Comparison of ENCODE assay signal across 8 cellular contexts in genomic region chr9:36151306-36152210, GRCh38.
DNase-seq lines count a peak whose midpoint lies in the region; ATAC-seq and TF ChIP-seq lines count a peak whose summit lies in the region.

No MANE protein-coding gene starts in this region.

- POLR2A ChIA-PET in RWPE1 (lab: Yijun Ruan, JAX; ENCODE audit: low non-redundant PET), result no interaction called here

- TF ChIP-seq CTCF in RWPE1 (conservative IDR thresholded peaks at IDR 0.05; ENCODE audit: low read depth), result no peak

- DNase-seq in RWPE1 (ENCODE audit: low spot score) (no peak), NCI-H774 (lab: John Stamatoyannopoulos, UW) (no peak), AG08395 (ENCODE audit: low spot score) (no peak)
- DNase-seq in activated gamma-delta T cell treated with anti-CD3 and anti-CD28 coated beads, Interleukin-2, amount 50 U/mL, for 16 hours (ENCODE audit: low read depth), result peak; percentile 88
- DNase-seq in stimulated activated CD8-positive, alpha-beta memory T cell treated with anti-CD3 and anti-CD28 coated beads, Interleukin-12 subunit alpha, Interleukin-12 subunit beta, amount 100 ng/mL, for 4 hours (ENCODE audit: low read depth), result peak; percentile 80

- peak; percentile 72 for ATAC-seq in HG03025 (IDR thresholded peaks at IDR 0.05; ENCODE audit: low FRiP score, unreplicated experiment)

- TF ChIP-seq POLR2A in GM18526 (IDR thresholded peaks at IDR 0.05; ENCODE audit: extremely low read depth, insufficient read length), result peak; percentile 57

- peak overlapping the region; percentile 37 for H3K27ac ChIP-seq in RWPE1
- H3K27ac ChIP-seq in layer of hippocampus (ENCODE audit: low read depth, low read length), result peak overlapping the region; percentile 3

- CTCF ChIA-PET in RWPE1 (lab: Yijun Ruan, JAX), result interaction anchor here (0.5 to 0.6 kb wide), 2 partner anchors 33 to 327 kb away, joined by 3 read pairs; no protein-coding TSS in a partner anchor

- H3K27me3 ChIP-seq in layer of hippocampus (ENCODE audit: control insufficient read depth, insufficient read depth, low read length), result no peaks in the 10 kb centered on the region

Comparison
In these comparisons a context has a peak if more than half of its experiments do, and no peak if none do; other contexts are left out.
1. DNase-seq: peak in activated gamma-delta T cell treated with anti-CD3 and anti-CD28 coated beads, Interleukin-2, amount 50 U/mL, for 16 hours (single experiment) and stimulated activated CD8-positive, alpha-beta memory T cell treated with anti-CD3 and anti-CD28 coated beads, Interleukin-12 subunit alpha, Interleukin-12 subunit beta, amount 100 ng/mL, for 4 hours (single experiment); none in RWPE1 (single experiment), NCI-H774 (single experiment) and AG08395 (single experiment).